17 cellular contexts compared by ENCODE assay signal in genomic region chr16:12729448-12729847, GRCh38.
DNase-seq lines count a peak whose midpoint lies in the region; ATAC-seq, FAIRE-seq and TF ChIP-seq lines count a peak whose summit lies in the region.
"Had no signal": no experiment of that assay in that cellular context is flagged by ENCODE, and none has a peak within 500 bp of the region (broad histone marks: within the 10 kb centered on the region; RNA-seq: fewer than 3 reads in every experiment).

No MANE protein-coding gene starts in this region.

- TF ChIP-seq RAD21 in GM12878 (IDR thresholded peaks at IDR 0.05; ENCODE audit: insufficient read depth, low read depth, low read length): no peak

- H4K20me1 ChIP-seq in GM12878 (ENCODE audit: control insufficient read depth, insufficient read depth) (no peaks in the 10 kb centered on the region), OCI-LY7 (ENCODE audit: insufficient read depth, low read length) (no peaks in the 10 kb centered on the region)

- H3K9me2 ChIP-seq in OCI-LY7 (ENCODE audit: insufficient read depth, low read length): no peaks in the 10 kb centered on the region

- TF ChIP-seq POLR2A in H54 (IDR thresholded peaks at IDR 0.05; ENCODE audit: low read depth, low read length): no peak
- no peak for TF ChIP-seq POLR2A in GM12878 (IDR thresholded peaks at IDR 0.05; ENCODE audit: low read depth, low read length)

- H3K9me3 ChIP-seq in GM12878 (replicated peaks; ENCODE audit: control insufficient read depth, insufficient read depth, low read length) (peaks cover 8% of the 10 kb centered on the region; the same call in 2 of the 3 replicates), pancreas (no peaks in the 10 kb centered on the region), BE2C (no peaks in the 10 kb centered on the region), OCI-LY7 (ENCODE audit: low read length) (peaks cover 16% of the 10 kb centered on the region)
- H3K9me3 ChIP-seq: neutrophil had no signal

- WGBS in GM12878 (ENCODE audit: insufficient coverage, insufficient replicate concordance, low lambda C conversion rate, missing lambda C conversion rate): 21% methylated on average over 4 of the region's 4 CpGs
- WGBS in pancreas, 2 donors: 70 to 82% methylated on average over 4 of the region's 4 CpGs

- RAD21 ChIA-PET in GM12878 (lab: Charles Lee; ENCODE audit: unreplicated experiment): interaction anchor here (1.1 kb wide), 1 partner anchor 21 kb away, joined by 3 read pairs; no protein-coding TSS in a partner anchor

- ATAC-seq in GM12878 (no peak), pancreas (no peak)
- ATAC-seq: activated CD8-positive, alpha-beta T cell treated with anti-CD3 and anti-CD28 coated beads, Interleukin-2, amount 10 ng/mL, durations not matched to agents 7 days and 5 days; lower lobe of right lung had no signal

- H2AFZ ChIP-seq in GM12878 (ENCODE audit: control insufficient read depth, low read depth, low read length): no peak overlapping the region
- H2AFZ ChIP-seq in OCI-LY7 (ENCODE audit: low read length): no peak overlapping the region
- H2AFZ ChIP-seq: hepatocyte, PC-9 had no signal

- in situ Hi-C loops in GM12878 (cut with MboI): no loop called here

- H3K36me3 ChIP-seq in GM12878 (ENCODE audit: control insufficient read depth in 2 of 2, insufficient read depth in 2 of 2, low read length in 1 of 2): no peaks in the 10 kb centered on the region
- no peaks in the 10 kb centered on the region for H3K36me3 ChIP-seq in pancreas
- no peaks in the 10 kb centered on the region for H3K36me3 ChIP-seq in BE2C
- H3K36me3 ChIP-seq in OCI-LY7 (ENCODE audit: insufficient read depth, low read length): no peaks in the 10 kb centered on the region; the same call in 1 of the 2 replicates
- H3K36me3 ChIP-seq: lower lobe of right lung had no signal

- H3K79me2 ChIP-seq in GM12878 (ENCODE audit: control insufficient read depth, insufficient read depth, low read length) (no peaks in the 10 kb centered on the region), OCI-LY7 (ENCODE audit: insufficient read depth, low read depth, low read length) (no peaks in the 10 kb centered on the region)
- H3K79me2 ChIP-seq: hepatocyte had no signal

- H3K27ac ChIP-seq in GM12878 (ENCODE audit: control insufficient read depth, insufficient read depth) (no peak overlapping the region), pancreas (no peak overlapping the region), OCI-LY7 (ENCODE audit: low read depth, low read length, poor library complexity, severe bottlenecking) (no peak overlapping the region)
- H3K27ac ChIP-seq: hepatocyte, lower lobe of right lung, neutrophil, PC-9 had no signal

- DNase-seq in AG08396 (ENCODE audit: low spot score): peak; percentile 16
- peak; percentile 26 for DNase-seq in H54 (ENCODE audit: insufficient read length, low spot score)
- no peak for DNase-seq in GM12878 (ENCODE audit: low read depth, low spot score)
- DNase-seq in kidney tubule cell (ENCODE audit: low spot score): peak; percentile 42
- no peak for DNase-seq in COLO668 (lab: John Stamatoyannopoulos, UW; ENCODE audit: unreplicated experiment)
- DNase-seq in pancreas: no peak
- DNase-seq in BE2C: no peak
- no peak for DNase-seq in OCI-LY7 (ENCODE audit: low spot score)
- DNase-seq: activated CD8-positive, alpha-beta T cell treated with anti-CD3 and anti-CD28 coated beads, Interleukin-2, amount 10 ng/mL, durations not matched to agents 7 days and 5 days; activated naive CD4-positive, alpha-beta T cell treated with anti-CD3 and anti-CD28 coated beads, Interleukin-2, amount 50 U/mL, for 16 hours; CD4-positive, alpha-beta T cell; dorsolateral prefrontal cortex; lower lobe of right lung; NCI-H2227 treated with DMSO at 0.1 percent for 48 hours; PC-9 had no signal

- BruUV-seq in GM12878 (replicated peaks; lab: Mats Ljungman, UMichigan): no TSS peak
- no TSS peak for BruUV-seq in OCI-LY7 (replicated peaks; lab: Mats Ljungman, UMichigan)

- H3K27me3 ChIP-seq in GM12878 (replicated peaks in 1 of 2; ENCODE audit: control insufficient read depth in 2 of 2, insufficient read depth in 2 of 2, low read length in 1 of 2) (no peaks in the 10 kb centered on the region), pancreas (no peaks in the 10 kb centered on the region), BE2C (no peaks in the 10 kb centered on the region)
- H3K27me3 ChIP-seq: dorsolateral prefrontal cortex, hepatocyte, neutrophil had no signal

- no peak overlapping the region for H3K4me2 ChIP-seq in GM12878 (ENCODE audit: control insufficient read depth, insufficient read depth)
- H3K4me2 ChIP-seq in OCI-LY7 (ENCODE audit: low read length): no peak overlapping the region
- H3K4me2 ChIP-seq: hepatocyte, PC-9 had no signal

- H3K4me3 ChIP-seq in GM12878: no peak overlapping the region
- H3K4me3 ChIP-seq in pancreas: no peak overlapping the region
- H3K4me3 ChIP-seq in BE2C (ENCODE audit: low read depth, low read length): no peak overlapping the region
- no peak overlapping the region for H3K4me3 ChIP-seq in OCI-LY7 (ENCODE audit: low read depth, low read length, poor library complexity, severe bottlenecking)
- H3K4me3 ChIP-seq: dorsolateral prefrontal cortex, hepatocyte, lower lobe of right lung, PC-9 had no signal

- SMC1A ChIA-PET in GM12878 (lab: Charles Lee; ENCODE audit: uncharacterized antibody, unreplicated experiment): interaction anchor here (0.6 to 1.0 kb wide), 2 partner anchors 131 to 286 kb away, joined by 3 read pairs; no protein-coding TSS in a partner anchor

- H3K4me1 ChIP-seq in GM12878 (ENCODE audit: control insufficient read depth, insufficient read depth, low read length) (no peaks in the 10 kb centered on the region), pancreas (no peaks in the 10 kb centered on the region), BE2C (no peaks in the 10 kb centered on the region), OCI-LY7 (ENCODE audit: insufficient read depth, low read length, poor library complexity, severe bottlenecking) (no peaks in the 10 kb centered on the region)
- H3K4me1 ChIP-seq: lower lobe of right lung had no signal

- intact Hi-C loops in GM12878 (cut with micrococcal nuclease; ENCODE audit: unreplicated experiment): no loop called here
- intact Hi-C loops in pancreas (cut with DNase I): no loop called here
- intact Hi-C loops in OCI-LY7 (cut with micrococcal nuclease; ENCODE audit: unreplicated experiment): no loop called here

- POLR2A ChIA-PET in GM12878 (lab: Charles Lee) (no interaction called here), OCI-LY7 (lab: Charles Lee) (no interaction called here)

- H3K9ac ChIP-seq in GM12878 (ENCODE audit: control insufficient read depth, insufficient read depth, low read length): no peak overlapping the region

- FAIRE-seq in H54 (lab: Jason Lieb, UNC) (no peak), GM12878 (lab: Jason Lieb, UNC) (no peak), pancreas (lab: Jason Lieb, UNC) (no peak)

- CTCF ChIA-PET in GM12878 (lab: Yijun Ruan, JAX): interaction anchor here (0.6 to 1.0 kb wide), 2 partner anchors 9 to 156 kb away, joined by 4 to 5 read pairs; no protein-coding TSS in a partner anchor
- CTCF ChIA-PET in OCI-LY7 (lab: Charles Lee; ENCODE audit: unreplicated experiment): no interaction called here

- TF ChIP-seq EP300 in GM12878 (IDR thresholded peaks at IDR 0.05; ENCODE audit: borderline replicate concordance in 1 of 2, control insufficient read depth in 1 of 2, low read depth in 2 of 2, low read length in 2 of 2): no peak

- TF ChIP-seq CTCF in GM12878 (IDR thresholded peaks at IDR 0.05 in 2 of 3, conservative IDR thresholded peaks at IDR 0.05 in 1 of 3; ENCODE audit: control insufficient read depth in 2 of 3, extremely low read depth in 1 of 3, insufficient read depth in 1 of 3, low read depth in 3 of 3, low read length in 3 of 3) (no peak), pancreas (IDR thresholded peaks at IDR 0.05) (no peak), BE2C (IDR thresholded peaks at IDR 0.05; ENCODE audit: low read depth, low read length) (no peak), OCI-LY7 (conservative IDR thresholded peaks at IDR 0.05; ENCODE audit: low read length) (no peak)

TF ChIP-seq in GM12878, 131 proteins besides CTCF, POLR2A, EP300 and RAD21:
- TF ChIP-seq KDM1A (IDR thresholded peaks at IDR 0.05; ENCODE audit: borderline replicate concordance) (no peak), LARP7 (IDR thresholded peaks at IDR 0.05) (no peak), TAF1 (IDR thresholded peaks at IDR 0.05; ENCODE audit: borderline replicate concordance, low read depth, low read length) (no peak), HSF1 (IDR thresholded peaks at IDR 0.05; ENCODE audit: low read depth, low read length) (no peak), BCL11A (IDR thresholded peaks at IDR 0.05; ENCODE audit: low read depth, low read length) (no peak), ZNF622 (IDR thresholded peaks at IDR 0.05) (no peak), RUNX3 (IDR thresholded peaks at IDR 0.05; ENCODE audit: low read length) (0 out of 2 replicates have a peak, but pooled peaks have one; percentile 7), MYB (IDR thresholded peaks at IDR 0.05; ENCODE audit: borderline replicate concordance, low read depth, low read length) (no peak)

Comparison
In these comparisons a context has a peak if more than half of its experiments do, and no peak if none do; other contexts are left out.
1. DNase-seq: peak in AG08396 (single experiment), H54 (single experiment) and kidney tubule cell (single experiment); none in GM12878 (single experiment), COLO668 (single experiment), pancreas (0 of 6), BE2C (single experiment) and OCI-LY7 (single experiment).